ENCODE assay signal across 12 cellular contexts in genomic region chr9:13569706-13570423, GRCh38.
DNase-seq lines count a peak whose midpoint lies in the region; ATAC-seq and TF ChIP-seq lines count a peak whose summit lies in the region.
"Had no signal": no experiment of that assay in that cellular context is flagged by ENCODE, and none has a peak within 500 bp of the region (broad histone marks: within the 10 kb centered on the region; RNA-seq: fewer than 3 reads in every experiment).

No MANE protein-coding gene starts in this region.

- H3K36me3 ChIP-seq in ascending aorta (no peaks in the 10 kb centered on the region), heart left ventricle (no peaks in the 10 kb centered on the region), rectal smooth muscle tissue (ENCODE audit: control insufficient read depth, insufficient read depth, low read length) (no peaks in the 10 kb centered on the region)
- H3K36me3 ChIP-seq: BE2C, MG63 had no signal

- TF ChIP-seq POLR2A in heart left ventricle (IDR thresholded peaks at IDR 0.05) = no peak

- H3K27me3 ChIP-seq in ascending aorta = no peaks in the 10 kb centered on the region
- H3K27me3 ChIP-seq in heart left ventricle = no peaks in the 10 kb centered on the region
- no peaks in the 10 kb centered on the region for H3K27me3 ChIP-seq in rectal smooth muscle tissue (ENCODE audit: control insufficient read depth, insufficient read depth, low read length)
- H3K27me3 ChIP-seq: BE2C had no signal

- no peak overlapping the region for H3K9ac ChIP-seq in rectal smooth muscle tissue (ENCODE audit: low read length)

- TF ChIP-seq CTCF in ascending aorta (IDR thresholded peaks at IDR 0.05) (no peak), heart left ventricle (IDR thresholded peaks at IDR 0.05) (no peak)

- DNase-seq in Daoy (ENCODE audit: low read depth) (peak; percentile 46), ascending aorta (ENCODE audit: low spot score in 2 of 2) (no peak), heart left ventricle (no peak), left colon (no peak), SW 1271 (lab: John Stamatoyannopoulos, UW) (no peak), COR-L47 (lab: John Stamatoyannopoulos, UW) (no peak)
- DNase-seq: BE2C, MG63, mucosa of descending colon, small intestine had no signal

- intact Hi-C loops in ascending aorta (cut with DNase I) = loop anchor here (2.0 to 5.0 kb wide), 3 partner anchors 85 to 782 kb away; no protein-coding TSS in a partner anchor
- intact Hi-C loops in heart left ventricle (cut with DNase I) = loop anchor here in 5 of 10 donors (5.0 to 10.0 kb wide), 5 partner anchors 115 to 785 kb away; partner anchors contain the start of gene NFIB (in 1 of the 5)
- intact Hi-C loops in left colon (cut with DNase I, micrococcal nuclease) = no loop called here

- WGBS in heart left ventricle, 4 donors = 43 to 54% (median 51%) methylated on average over 3 of the region's 3 CpGs

- peak; percentile 50 to 74 (median 69) for ATAC-seq in heart left ventricle
- ATAC-seq in left colon = no peak
- ATAC-seq in HG02642 (IDR thresholded peaks at IDR 0.05; ENCODE audit: poor library complexity, unreplicated experiment) = no peak
- ATAC-seq: mucosa of descending colon had no signal

- peak overlapping the region; percentile 91 for H3K27ac ChIP-seq in ascending aorta
- H3K27ac ChIP-seq in heart left ventricle = peak overlapping the region; percentile 53 to 92 (median 82)
- H3K27ac ChIP-seq in rectal smooth muscle tissue (ENCODE audit: low read depth, low read length) = peak overlapping the region; percentile 27

- H3K4me3 ChIP-seq in ascending aorta = peak overlapping the region in 1 of 2 donors; percentile 56
- H3K4me3 ChIP-seq in heart left ventricle = no peak overlapping the region
- H3K4me3 ChIP-seq in rectal smooth muscle tissue (ENCODE audit: low read length) = no peak overlapping the region
- H3K4me3 ChIP-seq: MG63, mucosa of descending colon had no signal

- H3K9me3 ChIP-seq in ascending aorta = no peaks in the 10 kb centered on the region
- H3K9me3 ChIP-seq in heart left ventricle = no peaks in the 10 kb centered on the region
- H3K9me3 ChIP-seq: BE2C, MG63, mucosa of descending colon had no signal

- peaks cover 11 to 19% of the 10 kb centered on the region in 2 donors for H3K4me1 ChIP-seq in ascending aorta
- peaks cover 0 to 46% (median 31%) of the 10 kb centered on the region in 12 donors for H3K4me1 ChIP-seq in heart left ventricle
- H3K4me1 ChIP-seq in rectal smooth muscle tissue (ENCODE audit: control insufficient read depth, insufficient read depth, low read length) = no peaks in the 10 kb centered on the region
- H3K4me1 ChIP-seq: BE2C had no signal

Comparison
In these comparisons a context has a peak if more than half of its experiments do, and no peak if none do; other contexts are left out.
1. H3K27ac ChIP-seq: peak in every context shown above with its lines; median percentile 91 in ascending aorta; 82 in heart left ventricle; 27 in rectal smooth muscle tissue.
2. ATAC-seq: peak in heart left ventricle (4 of 4); none in left colon (single experiment) and HG02642 (single experiment).